Comparison of ENCODE assay signal across 15 cellular contexts in the genomic region with DNA sequence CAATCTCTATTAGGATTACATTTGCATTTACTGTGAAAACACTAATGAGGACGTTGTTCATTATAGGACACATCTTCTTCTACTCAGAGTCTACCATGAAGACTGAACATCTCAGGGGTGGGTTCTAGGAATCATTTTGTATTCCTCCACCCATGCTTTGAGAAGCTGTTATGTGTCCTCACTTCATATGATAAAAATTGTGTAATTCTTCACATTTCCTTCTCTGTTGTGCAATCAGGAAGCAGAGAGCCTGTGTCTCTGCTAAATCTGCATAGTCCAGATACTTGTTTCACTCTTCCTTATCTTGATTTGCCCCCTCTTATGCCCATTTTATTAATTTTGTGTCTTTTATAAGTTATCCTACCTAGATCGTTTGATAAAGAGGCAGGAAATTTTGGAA.
DNase-seq lines count a peak whose midpoint lies in the region; ATAC-seq and TF ChIP-seq lines count a peak whose summit lies in the region.
"Had no signal": no experiment of that assay in that cellular context is flagged by ENCODE, and none has a peak within 500 bp of the region (broad histone marks: within the 10 kb centered on the region; RNA-seq: fewer than 3 reads in every experiment).

No MANE protein-coding gene starts in this region.

- H3K27me3 Mint-ChIP-seq in naive thymus-derived CD4-positive, alpha-beta T cell = peaks cover 0 to 6% (median 0%) of the 10 kb centered on the region in 5 donors
- peaks cover 32% of the 10 kb centered on the region for H3K27me3 Mint-ChIP-seq in stimulated activated memory B cell treated with anti-CD40 and anti-IgM and Interleukin-4, amounts not matched to agents 10 μg/mL and 1 μg/mL and 100 μg/mL, for 72 hours
- peaks cover 5% of the 10 kb centered on the region for H3K27me3 Mint-ChIP-seq in activated T-helper 1 cell treated with anti-CD3 and anti-CD28 coated beads, Interleukin-12 subunit alpha, Interleukin-12 subunit beta, Interleukin-2, Interleukin-4 antibody, amounts not matched to agents 30 ng/mL and 10 ng/mL and 1 ng/mL, durations not matched to agents 14 hours and 24 hours and 36 hours (ENCODE audit: insufficient read depth)

- no peak for TF ChIP-seq EP300 in gastroesophageal sphincter (IDR thresholded peaks at IDR 0.05)

- H3K36me3 ChIP-seq in SK-N-MC (ENCODE audit: insufficient read depth, low read length) = no peaks in the 10 kb centered on the region
- no peaks in the 10 kb centered on the region for H3K36me3 ChIP-seq in gastroesophageal sphincter
- H3K36me3 ChIP-seq in naive thymus-derived CD4-positive, alpha-beta T cell (ENCODE audit: control insufficient read depth in 2 of 3, insufficient read depth in 3 of 3, low read length in 3 of 3) = no peaks in the 10 kb centered on the region
- H3K36me3 ChIP-seq: colonic mucosa, prostate gland had no signal

- CTCF ChIA-PET in naive thymus-derived CD4-positive, alpha-beta T cell (lab: Charles Lee) = no interaction called here

- POLR2A ChIA-PET in naive thymus-derived CD4-positive, alpha-beta T cell (lab: Charles Lee) = interaction anchor here (0.6 kb wide), 1 partner anchor 304 kb away, joined by 3 read pairs; no protein-coding TSS in a partner anchor

- TF ChIP-seq CTCF in gastroesophageal sphincter (IDR thresholded peaks at IDR 0.05) = no peak

- H3K9ac ChIP-seq in SK-N-MC (ENCODE audit: insufficient read length) = no peak overlapping the region
- H3K9ac ChIP-seq: SK-N-SH had no signal

- H3K36me3 Mint-ChIP-seq in naive thymus-derived CD4-positive, alpha-beta T cell = peaks cover 0 to 5% (median 3%) of the 10 kb centered on the region in 5 donors
- no peaks in the 10 kb centered on the region for H3K36me3 Mint-ChIP-seq in stimulated activated memory B cell treated with anti-CD40 and anti-IgM and Interleukin-4, amounts not matched to agents 10 μg/mL and 1 μg/mL and 100 μg/mL, for 72 hours
- peaks cover 3% of the 10 kb centered on the region for H3K36me3 Mint-ChIP-seq in activated T-helper 1 cell treated with anti-CD3 and anti-CD28 coated beads, Interleukin-12 subunit alpha, Interleukin-12 subunit beta, Interleukin-2, Interleukin-4 antibody, amounts not matched to agents 30 ng/mL and 10 ng/mL and 1 ng/mL, durations not matched to agents 14 hours and 24 hours and 36 hours (ENCODE audit: low read depth)

- peaks cover 0 to 11% (median 2%) of the 10 kb centered on the region in 11 donors for H3K9me3 Mint-ChIP-seq in naive thymus-derived CD4-positive, alpha-beta T cell
- peaks cover 3% of the 10 kb centered on the region for H3K9me3 Mint-ChIP-seq in stimulated activated memory B cell treated with anti-CD40 and anti-IgM and Interleukin-4, amounts not matched to agents 10 μg/mL and 1 μg/mL and 100 μg/mL, for 72 hours
- no peaks in the 10 kb centered on the region for H3K9me3 Mint-ChIP-seq in activated T-helper 1 cell treated with anti-CD3 and anti-CD28 coated beads, Interleukin-12 subunit alpha, Interleukin-12 subunit beta, Interleukin-2, Interleukin-4 antibody, amounts not matched to agents 30 ng/mL and 10 ng/mL and 1 ng/mL, durations not matched to agents 14 hours and 24 hours and 36 hours

- H3K4me3 ChIP-seq in SK-N-MC (peak overlapping the region; percentile 13; the same call in 1 of the 2 replicates), gastroesophageal sphincter (no peak overlapping the region)
- H3K4me3 ChIP-seq in naive thymus-derived CD4-positive, alpha-beta T cell (ENCODE audit: low read length) = no peak overlapping the region
- H3K4me3 ChIP-seq: colonic mucosa, hepatocyte, prostate gland had no signal

- no peaks in the 10 kb centered on the region for H3K4me1 ChIP-seq in gastroesophageal sphincter
- peaks cover 8 to 10% of the 10 kb centered on the region in 2 donors for H3K4me1 ChIP-seq in naive thymus-derived CD4-positive, alpha-beta T cell (ENCODE audit: control insufficient read depth in 2 of 2, insufficient read depth in 2 of 2, low read length in 2 of 2)
- H3K4me1 ChIP-seq: colonic mucosa, prostate gland had no signal

- TF ChIP-seq POLR2A in gastroesophageal sphincter (IDR thresholded peaks at IDR 0.05) = no peak

- peaks cover 10 to 48% (median 19%) of the 10 kb centered on the region in 7 donors for H3K4me1 Mint-ChIP-seq in naive thymus-derived CD4-positive, alpha-beta T cell
- peaks cover 11% of the 10 kb centered on the region for H3K4me1 Mint-ChIP-seq in stimulated activated memory B cell treated with anti-CD40 and anti-IgM and Interleukin-4, amounts not matched to agents 10 μg/mL and 1 μg/mL and 100 μg/mL, for 72 hours
- peaks cover 34% of the 10 kb centered on the region for H3K4me1 Mint-ChIP-seq in activated T-helper 1 cell treated with anti-CD3 and anti-CD28 coated beads, Interleukin-12 subunit alpha, Interleukin-12 subunit beta, Interleukin-2, Interleukin-4 antibody, amounts not matched to agents 30 ng/mL and 10 ng/mL and 1 ng/mL, durations not matched to agents 14 hours and 24 hours and 36 hours (ENCODE audit: low read depth)

- no peaks in the 10 kb centered on the region for H3K9me3 ChIP-seq in SK-N-MC (ENCODE audit: low read depth, low read length)
- no peaks in the 10 kb centered on the region for H3K9me3 ChIP-seq in gastroesophageal sphincter
- no peaks in the 10 kb centered on the region for H3K9me3 ChIP-seq in naive thymus-derived CD4-positive, alpha-beta T cell (ENCODE audit: control insufficient read depth in 2 of 3, low read length in 3 of 3)
- H3K9me3 ChIP-seq: colonic mucosa, prostate gland, SK-N-SH had no signal

- no peak overlapping the region for H3K27ac Mint-ChIP-seq in naive thymus-derived CD4-positive, alpha-beta T cell
- no peak overlapping the region for H3K27ac Mint-ChIP-seq in stimulated activated memory B cell treated with anti-CD40 and anti-IgM and Interleukin-4, amounts not matched to agents 10 μg/mL and 1 μg/mL and 100 μg/mL, for 72 hours
- H3K27ac Mint-ChIP-seq in activated T-helper 1 cell treated with anti-CD3 and anti-CD28 coated beads, Interleukin-12 subunit alpha, Interleukin-12 subunit beta, Interleukin-2, Interleukin-4 antibody, amounts not matched to agents 30 ng/mL and 10 ng/mL and 1 ng/mL, durations not matched to agents 14 hours and 24 hours and 36 hours = no peak overlapping the region

- H3K27me3 ChIP-seq in gastroesophageal sphincter = no peaks in the 10 kb centered on the region
- no peaks in the 10 kb centered on the region for H3K27me3 ChIP-seq in naive thymus-derived CD4-positive, alpha-beta T cell (ENCODE audit: control insufficient read depth in 2 of 2, insufficient read depth in 2 of 2, low read length in 2 of 2)
- H3K27me3 ChIP-seq: colonic mucosa, hepatocyte had no signal

- 52 to 62% methylated on average over 2 of the region's 2 CpGs for WGBS in gastroesophageal sphincter (ENCODE audit: low coverage in 1 of 2), 2 donors

- ATAC-seq in gastroesophageal sphincter = peak; percentile 60
- ATAC-seq in naive thymus-derived CD4-positive, alpha-beta T cell = peak; percentile 46
- no peak for ATAC-seq in stimulated activated memory B cell treated with anti-CD40 and anti-IgM and Interleukin-4, amounts not matched to agents 10 μg/mL and 1 μg/mL and 100 μg/mL, for 72 hours

- intact Hi-C loops in naive thymus-derived CD4-positive, alpha-beta T cell (cut with micrococcal nuclease) = loop anchor here in 1 of 2 donors (5.0 kb wide), 1 partner anchor 33 kb away; no protein-coding TSS in a partner anchor
- intact Hi-C loops in activated T-helper 1 cell treated with anti-CD3 and anti-CD28 coated beads, Interleukin-12 subunit alpha, Interleukin-12 subunit beta, Interleukin-2, Interleukin-4 antibody, amounts not matched to agents 30 ng/mL and 10 ng/mL and 1 ng/mL, durations not matched to agents 14 hours and 24 hours and 36 hours (cut with micrococcal nuclease) = loop anchor here (5.0 kb wide), 1 partner anchor 48 kb away; no protein-coding TSS in a partner anchor

- H3K27ac ChIP-seq in SK-N-MC (peak overlapping the region; percentile 49; the same call in 1 of the 2 replicates), gastroesophageal sphincter (no peak overlapping the region)
- H3K27ac ChIP-seq in naive thymus-derived CD4-positive, alpha-beta T cell (ENCODE audit: low read depth, low read length) = no peak overlapping the region
- H3K27ac ChIP-seq: colonic mucosa, hepatocyte, prostate gland, VCaP had no signal

- DNase-seq in KG1 (lab: John Stamatoyannopoulos, UW) (peak; percentile 64), SK-N-MC (ENCODE audit: low read depth, low spot score) (peak; percentile 61), cerebellum (ENCODE audit: low spot score) (no peak)
- DNase-seq in naive thymus-derived CD4-positive, alpha-beta T cell = no peak
- DNase-seq in activated T-helper 1 cell treated with anti-CD3 and anti-CD28 coated beads, Interleukin-12 subunit alpha, Interleukin-12 subunit beta, Interleukin-2, Interleukin-4 antibody, amounts not matched to agents 30 ng/mL and 10 ng/mL and 1 ng/mL, durations not matched to agents 14 hours and 24 hours and 36 hours (ENCODE audit: low spot score) = no peak
- DNase-seq: anterior cingulate cortex, colonic mucosa, IMR-90, NCI-H146, SK-N-SH had no signal

- no peak overlapping the region for H3K4me3 Mint-ChIP-seq in naive thymus-derived CD4-positive, alpha-beta T cell
- no peak overlapping the region for H3K4me3 Mint-ChIP-seq in stimulated activated memory B cell treated with anti-CD40 and anti-IgM and Interleukin-4, amounts not matched to agents 10 μg/mL and 1 μg/mL and 100 μg/mL, for 72 hours
- H3K4me3 Mint-ChIP-seq in activated T-helper 1 cell treated with anti-CD3 and anti-CD28 coated beads, Interleukin-12 subunit alpha, Interleukin-12 subunit beta, Interleukin-2, Interleukin-4 antibody, amounts not matched to agents 30 ng/mL and 10 ng/mL and 1 ng/mL, durations not matched to agents 14 hours and 24 hours and 36 hours = no peak overlapping the region

Comparison
In these comparisons a context has a peak if more than half of its experiments do, and no peak if none do; other contexts are left out.
1. DNase-seq: peak in KG1 (single experiment) and SK-N-MC (single experiment); none in naive thymus-derived CD4-positive, alpha-beta T cell (0 of 9), cerebellum (single experiment) and activated T-helper 1 cell treated with anti-CD3 and anti-CD28 coated beads, Interleukin-12 subunit alpha, Interleukin-12 subunit beta, Interleukin-2, Interleukin-4 antibody, amounts not matched to agents 30 ng/mL and 10 ng/mL and 1 ng/mL, durations not matched to agents 14 hours and 24 hours and 36 hours (single experiment).